In genomic region chr7:123871998-123872867, GRCh38 we compare ENCODE assay signal across 9 cellular contexts. TPM values are rescaled to one million over a fixed set of nuclear protein-coding genes. Genes with fewer than 3 reads are reported as not detected.
DNase-seq lines count a peak whose midpoint lies in the region; ATAC-seq, FAIRE-seq and TF ChIP-seq lines count a peak whose summit lies in the region.
"Had no signal": no experiment of that assay in that cellular context is flagged by ENCODE, and none has a peak within 500 bp of the region (broad histone marks: within the 10 kb centered on the region; RNA-seq: fewer than 3 reads in every experiment).

No MANE protein-coding gene starts in this region.

- TF ChIP-seq POLR2A in body of pancreas (IDR thresholded peaks at IDR 0.05) = no peak

- peak; percentile 10 to 67 (median 59) for TF ChIP-seq CTCF in body of pancreas (IDR thresholded peaks at IDR 0.05)

- no peaks in the 10 kb centered on the region for H3K4me1 ChIP-seq in body of pancreas

- H3K9me3 ChIP-seq in body of pancreas = no peaks in the 10 kb centered on the region

- WGBS in body of pancreas, 2 donors = 9 to 11% methylated on average over 7 of the region's 7 CpGs

- no peak for FAIRE-seq in HTR-8/SVneo (lab: Jason Lieb, UNC)

- peak; percentile 84 for ATAC-seq in GM21717 (IDR thresholded peaks at IDR 0.05; ENCODE audit: unreplicated experiment)
- ATAC-seq in body of pancreas = peak; percentile 67
- ATAC-seq in left colon = peak; percentile 95

- intact Hi-C loops in body of pancreas (cut with DNase I) (no loop called here), left colon (cut with DNase I, micrococcal nuclease) (no loop called here)

- no peaks in the 10 kb centered on the region for H3K36me3 ChIP-seq in body of pancreas (replicated peaks in 1 of 2; ENCODE audit: insufficient read depth in 1 of 2, low read depth in 2 of 2)

- H3K27ac ChIP-seq in body of pancreas = no peak overlapping the region

- H3K4me3 ChIP-seq in body of pancreas = no peak overlapping the region

- peak; percentile 11 for DNase-seq in NCI-H510A treated with DMSO at 0.1 percent for 48 hours (lab: John Stamatoyannopoulos, UW)
- no peak for DNase-seq in NCI-H510A (lab: John Stamatoyannopoulos, UW)
- DNase-seq in HTR-8/SVneo (ENCODE audit: insufficient read length, low spot score) = peak; percentile 14
- peak; percentile 72 for DNase-seq in OCI-M1 (lab: John Stamatoyannopoulos, UW)
- DNase-seq in body of pancreas = peak; percentile 42 to 65 (median 48)
- DNase-seq in left colon = peak in 1 of 2 donors; percentile 33
- peak; percentile 51 for DNase-seq in superior temporal gyrus (ENCODE audit: extremely low spot score)

- no peaks in the 10 kb centered on the region for H3K27me3 ChIP-seq in body of pancreas

RNA-seq across cellular contexts. Expression of gene HYAL4, which starts 27.3 kb away (rescaled TPM):
- total RNA-seq in body of pancreas (not detected), left colon (not detected)
- total RNA-seq: CD8-positive, alpha-beta memory T cell had no signal

RNA-seq across cellular contexts. Expression of gene SPAM1, which starts 52.8 kb away (rescaled TPM):
- total RNA-seq in body of pancreas (not detected), left colon (not detected)
- total RNA-seq: CD8-positive, alpha-beta memory T cell had no signal
